14 cellular contexts compared by ENCODE assay signal in the genomic region with DNA sequence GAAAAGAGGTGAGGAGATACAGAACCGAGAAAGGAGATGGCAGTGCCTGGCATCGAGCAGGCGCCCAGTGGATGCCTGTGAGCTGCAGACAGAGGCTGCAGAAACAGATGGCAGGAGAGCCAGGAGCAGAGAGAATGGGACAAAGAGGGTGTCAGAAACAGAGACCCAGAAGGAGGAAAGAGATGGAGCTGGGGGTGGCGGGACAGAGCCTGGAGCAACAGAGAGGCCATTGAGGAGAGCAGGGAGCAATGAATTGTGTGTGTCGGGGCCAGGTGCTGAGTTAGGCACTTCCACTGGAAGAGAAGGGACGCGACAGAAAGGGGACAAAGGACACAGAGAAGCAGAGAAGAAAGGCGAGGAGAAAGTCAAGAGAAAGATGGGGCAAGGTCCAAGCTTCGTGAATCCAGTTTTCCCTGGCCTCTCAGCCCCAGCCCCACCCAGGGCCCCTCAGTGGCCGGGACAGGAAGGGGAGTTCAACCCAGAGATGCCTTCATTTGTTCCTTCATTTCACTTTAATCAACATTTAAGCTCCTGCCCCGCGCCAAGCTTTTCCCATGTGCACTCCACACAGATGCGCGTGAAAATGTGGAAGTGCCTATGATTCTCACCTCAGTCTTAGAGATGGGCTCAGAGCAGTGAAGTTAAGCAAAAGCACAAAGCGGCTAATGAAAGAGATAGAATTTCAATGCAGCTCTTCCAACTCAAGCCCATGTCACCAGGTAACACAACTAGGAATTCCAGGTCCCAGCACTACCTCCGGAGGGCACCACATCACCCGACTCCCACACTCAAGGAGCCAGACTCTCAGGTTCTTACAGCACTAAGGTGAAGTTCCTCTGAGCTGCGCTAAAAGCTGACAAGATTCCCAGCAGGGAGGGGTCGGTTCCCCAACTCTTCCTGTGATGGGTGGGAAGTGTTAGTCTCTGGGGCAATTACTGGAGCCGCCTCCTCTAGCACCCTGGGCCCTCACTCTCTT. TPM values are rescaled to one million over a fixed set of nuclear protein-coding genes. Genes with fewer than 3 reads are reported as not detected.
DNase-seq lines count a peak whose midpoint lies in the region; ATAC-seq and TF ChIP-seq lines count a peak whose summit lies in the region.
"Had no signal": no experiment of that assay in that cellular context is flagged by ENCODE, and none has a peak within 500 bp of the region (broad histone marks: within the 10 kb centered on the region; RNA-seq: fewer than 3 reads in every experiment).

No MANE protein-coding gene starts in this region.

- H3K27me3 ChIP-seq in H9 (ENCODE audit: insufficient read depth, low read length), result no peaks in the 10 kb centered on the region

- H3K23ac ChIP-seq in H9 (ENCODE audit: insufficient read length, low read depth, low read length), result no peak overlapping the region

- no peak overlapping the region for H3K27ac Mint-ChIP-seq in H9
- no peak overlapping the region for H3K27ac Mint-ChIP-seq in natural killer cell
- H3K27ac Mint-ChIP-seq: nephron progenitor cell had no signal

- no peak overlapping the region for H3K4me2 ChIP-seq in H9 (ENCODE audit: insufficient read depth, insufficient read length, low read length)

- H3K18ac ChIP-seq in H9 (ENCODE audit: insufficient read length, low read depth, low read length), result no peak overlapping the region

- no peak overlapping the region for H2AFZ ChIP-seq in H9 (ENCODE audit: low read length)

- no peak overlapping the region for H3K4me3 Mint-ChIP-seq in H9
- H3K4me3 Mint-ChIP-seq in natural killer cell, result no peak overlapping the region
- H3K4me3 Mint-ChIP-seq: nephron progenitor cell had no signal

- H4K5ac ChIP-seq in H9 (ENCODE audit: insufficient read length, low read depth, low read length), result no peak overlapping the region

- peaks cover 4% of the 10 kb centered on the region for H3K36me3 ChIP-seq in SK-N-MC (ENCODE audit: insufficient read depth, low read length)

- DNase-seq in H9, result peak; percentile 74
- DNase-seq in SK-N-MC (ENCODE audit: low read depth, low spot score), result no peak
- DNase-seq in hippocampal formation (lab: John Stamatoyannopoulos, UW), result peak; percentile 42 to 48
- DNase-seq in retinal pigment epithelial cell (ENCODE audit: low read depth), result no peak
- DNase-seq in natural killer cell, result no peak
- DNase-seq in activated CD8-positive, alpha-beta memory T cell treated with anti-CD3 and anti-CD28 coated beads, Interleukin-2, amount 50 U/mL, for 48 hours, result no peak
- DNase-seq in HCEC 1CT, result no peak
- DNase-seq: activated CD4-positive, CD25-positive, alpha-beta regulatory T cell treated with anti-CD3 and anti-CD28 coated beads, Interleukin-2, amount 50 U/mL, for 72 hours; activated naive CD4-positive, alpha-beta T cell treated with Interleukin-2 at 50 U/mL for 16 hours; DND-41; effector memory CD4-positive, alpha-beta T cell; NCI-H2029 treated with DMSO at 0.1 percent for 48 hours; nephron progenitor cell had no signal

- no peaks in the 10 kb centered on the region for H3K79me1 ChIP-seq in H9 (ENCODE audit: insufficient read depth, low read depth, low read length, poor library complexity, severe bottlenecking)

- no peak overlapping the region for H2BK120ac ChIP-seq in H9 (ENCODE audit: low read depth, low read length, poor library complexity, severe bottlenecking)

- no peaks in the 10 kb centered on the region for H3K9me3 ChIP-seq in H9 (ENCODE audit: control insufficient read depth, low read depth, low read length)
- H3K9me3 ChIP-seq in SK-N-MC (ENCODE audit: low read depth, low read length), result no peaks in the 10 kb centered on the region

- no peak overlapping the region for H2BK5ac ChIP-seq in H9 (ENCODE audit: insufficient read length, low read length)

- no peak overlapping the region; the same call in 1 of the 2 replicates for H3K14ac ChIP-seq in H9 (ENCODE audit: insufficient read depth, low read length)

- H3K36me3 Mint-ChIP-seq in H9 (ENCODE audit: insufficient read depth in 1 of 3, low read depth in 3 of 3) (no peaks in the 10 kb centered on the region), natural killer cell (no peaks in the 10 kb centered on the region)

- no peak overlapping the region for H2BK15ac ChIP-seq in H9 (ENCODE audit: low read depth, low read length)

- H3K4me3 ChIP-seq in SK-N-MC (peak overlapping the region; percentile 49), retinal pigment epithelial cell (ENCODE audit: low read length) (no peak overlapping the region)

- H3K4me1 ChIP-seq in H9 (ENCODE audit: insufficient read depth, low read length), result peaks cover 4% of the 10 kb centered on the region; the same call in 1 of the 2 replicates

- peaks cover 18% of the 10 kb centered on the region for H3K27me3 Mint-ChIP-seq in H9 (ENCODE audit: low read depth)
- peaks cover 17 to 18% of the 10 kb centered on the region in 2 donors for H3K27me3 Mint-ChIP-seq in natural killer cell (ENCODE audit: low read depth in 2 of 2)

- H3K9ac ChIP-seq in H9 (ENCODE audit: extremely low read depth, insufficient read length, low read length) (no peak overlapping the region), SK-N-MC (ENCODE audit: insufficient read length) (no peak overlapping the region)

- H3K9me3 Mint-ChIP-seq in H9 (no peaks in the 10 kb centered on the region), natural killer cell (no peaks in the 10 kb centered on the region)
- H3K9me3 Mint-ChIP-seq: nephron progenitor cell had no signal

- no peaks in the 10 kb centered on the region for H3K23me2 ChIP-seq in H9 (ENCODE audit: insufficient read length, low read depth, low read length, poor library complexity, severe bottlenecking)

- no peak overlapping the region for H2AK5ac ChIP-seq in H9 (ENCODE audit: insufficient read length, low read length)

- no CpG with 5 or more reads among the region's 20 CpGs for WGBS in H9 (ENCODE audit: extremely low coverage, insufficient read length, low lambda C conversion rate)

- TF ChIP-seq CTCF in H9 (conservative IDR thresholded peaks at IDR 0.05) (peak; percentile 55; the same call in 2 of the 3 replicates), retinal pigment epithelial cell (conservative IDR thresholded peaks at IDR 0.05; ENCODE audit: low read depth, low read length) (peak; percentile 49), natural killer cell (IDR thresholded peaks at IDR 0.05) (no peak)

- H2BK20ac ChIP-seq in H9 (ENCODE audit: low read depth, low read length, poor library complexity, severe bottlenecking), result no peak overlapping the region

- no peaks in the 10 kb centered on the region for H3K79me2 ChIP-seq in H9 (ENCODE audit: insufficient read depth, low read length)

- no peak overlapping the region for H3K4ac ChIP-seq in H9 (ENCODE audit: low read depth, low read length)

- ATAC-seq in GM21737 (IDR thresholded peaks at IDR 0.05; ENCODE audit: unreplicated experiment) (no peak), natural killer cell (no peak)

- H3K4me1 Mint-ChIP-seq in H9, result peaks cover 42 to 54% of the 10 kb centered on the region in 2 experiments
- no peaks in the 10 kb centered on the region for H3K4me1 Mint-ChIP-seq in natural killer cell

- no peaks in the 10 kb centered on the region for H4K20me1 ChIP-seq in H9 (ENCODE audit: control insufficient read depth, insufficient read depth, insufficient read length)

- H2BK12ac ChIP-seq in H9 (ENCODE audit: insufficient read length, low read depth, low read length), result no peak overlapping the region

- H3T11ph ChIP-seq in H9 (ENCODE audit: low read length), result no peak overlapping the region

- intact Hi-C loops in natural killer cell (cut with micrococcal nuclease), result no loop called here

- H3K27ac ChIP-seq in H9 (ENCODE audit: insufficient read length, low read depth, low read length) (no peak overlapping the region), SK-N-MC (peak overlapping the region; percentile 79)

- H3K56ac ChIP-seq in H9 (ENCODE audit: insufficient read length, low read depth, low read length), result no peak overlapping the region

- no peak overlapping the region for H4K8ac ChIP-seq in H9 (replicated peaks; ENCODE audit: insufficient read length, low read depth, low read length)

- H4K91ac ChIP-seq in H9 (ENCODE audit: insufficient read length, low read depth, low read length), result no peak overlapping the region

RNA-seq across cellular contexts. Expression of a gene that starts 55.2 kb away (rescaled TPM):
- total RNA-seq in H9 (2021), result 3.2 and 3.4 TPM in 2 replicates
- 1 to 10 TPM; 1.1 to 3.0 (median 2.1) TPM for total RNA-seq in natural killer cell

Comparison
In these comparisons a context has a peak if more than half of its experiments do, and no peak if none do; other contexts are left out.
1. DNase-seq: peak in H9 (single experiment) and hippocampal formation (2 of 2); none in SK-N-MC (single experiment), retinal pigment epithelial cell (single experiment), natural killer cell (single experiment), activated CD8-positive, alpha-beta memory T cell treated with anti-CD3 and anti-CD28 coated beads, Interleukin-2, amount 50 U/mL, for 48 hours (single experiment) and HCEC 1CT (single experiment).